In genomic region chr18:2891526-2892431, GRCh38 we compare ENCODE assay signal across 18 cellular contexts. TPM values are rescaled to one million over a fixed set of nuclear protein-coding genes. Genes with fewer than 3 reads are reported as not detected.
DNase-seq lines count a peak whose midpoint lies in the region; ATAC-seq and TF ChIP-seq lines count a peak whose summit lies in the region.
"Had no signal": no experiment of that assay in that cellular context is flagged by ENCODE, and none has a peak within 500 bp of the region (broad histone marks: within the 10 kb centered on the region; RNA-seq: fewer than 3 reads in every experiment).

No MANE protein-coding gene starts in this region.

- H3K9me3 ChIP-seq in osteoblast (ENCODE audit: low read depth, low read length) (no peaks in the 10 kb centered on the region), Peyer's patch (no peaks in the 10 kb centered on the region)
- H3K9me3 ChIP-seq: neutrophil, sigmoid colon had no signal

- TF ChIP-seq POLR2A in Peyer's patch (IDR thresholded peaks at IDR 0.05) = no peak

- TF ChIP-seq CTCF in osteoblast (IDR thresholded peaks at IDR 0.05; ENCODE audit: extremely low read depth, low read depth, low read length) (no peak), foreskin fibroblast (IDR thresholded peaks at IDR 0.05; ENCODE audit: low read depth, low read length) (no peak), Peyer's patch (IDR thresholded peaks at IDR 0.05) (no peak)

- H3K79me2 ChIP-seq in osteoblast (ENCODE audit: insufficient read depth, low read length) = no peaks in the 10 kb centered on the region

- POLR2A ChIA-PET in activated CD4-positive, alpha-beta T cell treated with anti-CD3 and anti-CD28 coated beads, Interleukin-2, amount 10 ng/mL, durations not matched to agents 7 days and 5 days (lab: Charles Lee) = no interaction called here
- POLR2A ChIA-PET in T-cell (lab: Charles Lee) = no interaction called here
- POLR2A ChIA-PET in activated naive CD8-positive, alpha-beta T cell treated with anti-CD3 and anti-CD28 coated beads, Interleukin-2, amount 10 ng/mL, durations not matched to agents 7 days and 5 days (lab: Charles Lee) = interaction anchor here (1.0 to 1.2 kb wide), 3 partner anchors 8 to 21 kb away, joined by 3 to 4 read pairs (median 3); no protein-coding TSS in a partner anchor

- H3K4me2 ChIP-seq in osteoblast (ENCODE audit: insufficient read depth, low read length) = no peak overlapping the region

- peaks cover 21% of the 10 kb centered on the region for H3K36me3 Mint-ChIP-seq in activated CD4-positive, alpha-beta T cell treated with anti-CD3 and anti-CD28 coated beads, Interleukin-2, amount 10 ng/mL, durations not matched to agents 7 days and 5 days (ENCODE audit: low read depth)
- peaks cover 6% of the 10 kb centered on the region for H3K36me3 Mint-ChIP-seq in T-cell
- peaks cover 16% of the 10 kb centered on the region for H3K36me3 Mint-ChIP-seq in activated naive CD8-positive, alpha-beta T cell treated with anti-CD3 and anti-CD28 coated beads, Interleukin-2, amount 10 ng/mL, durations not matched to agents 7 days and 5 days

- peak; percentile 18 to 83 (median 79) for ATAC-seq in T-cell (replicated peaks in 1 of 4)
- peak; percentile 68 for ATAC-seq in activated naive CD8-positive, alpha-beta T cell treated with anti-CD3 and anti-CD28 coated beads, Interleukin-2, amount 10 ng/mL, durations not matched to agents 7 days and 5 days (ENCODE audit: low read depth)

- H3K4me1 ChIP-seq in osteoblast (ENCODE audit: insufficient read depth, low read length) (no peaks in the 10 kb centered on the region), Peyer's patch (no peaks in the 10 kb centered on the region)
- H3K4me1 ChIP-seq: sigmoid colon had no signal

- no peak for DNase-seq in activated CD4-positive, alpha-beta T cell treated with anti-CD3 and anti-CD28 coated beads, Interleukin-2, amount 10 ng/mL, durations not matched to agents 7 days and 5 days
- no peak for DNase-seq in activated CD4-positive, alpha-beta T cell treated with anti-CD3 and anti-CD28 coated beads for 1 hour
- DNase-seq in T-cell (peak in 3 of 34 experiments; percentile 28 to 34 (median 32)), osteoblast (ENCODE audit: insufficient read length, low spot score, missing footprints) (peak; percentile 56), foreskin fibroblast (no peak), NCI-H1694 (lab: John Stamatoyannopoulos, UW) (no peak), Peyer's patch (no peak)
- no peak for DNase-seq in activated naive CD8-positive, alpha-beta T cell treated with anti-CD3 and anti-CD28 coated beads, Interleukin-2, amount 10 ng/mL, durations not matched to agents 7 days and 5 days
- DNase-seq: amniotic stem cell, cortex of kidney, EL, GM23248, immature natural killer cell, NCI-H446 treated with DMSO at 0.1 percent for 48 hours, SIG-M5, sigmoid colon had no signal

- H3K36me3 ChIP-seq in osteoblast (ENCODE audit: insufficient read depth, low read length) = no peaks in the 10 kb centered on the region
- H3K36me3 ChIP-seq in Peyer's patch = no peaks in the 10 kb centered on the region
- H3K36me3 ChIP-seq: neutrophil, sigmoid colon had no signal

- peaks cover 37% of the 10 kb centered on the region for H3K4me1 Mint-ChIP-seq in activated CD4-positive, alpha-beta T cell treated with anti-CD3 and anti-CD28 coated beads, Interleukin-2, amount 10 ng/mL, durations not matched to agents 7 days and 5 days
- H3K4me1 Mint-ChIP-seq in T-cell = peaks cover 46 to 64% (median 51%) of the 10 kb centered on the region in 3 donors
- peaks cover 24% of the 10 kb centered on the region for H3K4me1 Mint-ChIP-seq in activated naive CD8-positive, alpha-beta T cell treated with anti-CD3 and anti-CD28 coated beads, Interleukin-2, amount 10 ng/mL, durations not matched to agents 7 days and 5 days

- peak overlapping the region; percentile 64 for H3K27ac Mint-ChIP-seq in activated CD4-positive, alpha-beta T cell treated with anti-CD3 and anti-CD28 coated beads, Interleukin-2, amount 10 ng/mL, durations not matched to agents 7 days and 5 days
- H3K27ac Mint-ChIP-seq in T-cell = peak overlapping the region; percentile 85 to 92
- peak overlapping the region; percentile 53 for H3K27ac Mint-ChIP-seq in activated naive CD8-positive, alpha-beta T cell treated with anti-CD3 and anti-CD28 coated beads, Interleukin-2, amount 10 ng/mL, durations not matched to agents 7 days and 5 days
- H3K27ac Mint-ChIP-seq: immature natural killer cell had no signal

- H3K27ac ChIP-seq in osteoblast (ENCODE audit: low read depth, low read length) (no peak overlapping the region), Peyer's patch (no peak overlapping the region)
- H3K27ac ChIP-seq: C4-2B, GM23248, neutrophil, sigmoid colon had no signal

- H3K4me3 Mint-ChIP-seq in activated CD4-positive, alpha-beta T cell treated with anti-CD3 and anti-CD28 coated beads, Interleukin-2, amount 10 ng/mL, durations not matched to agents 7 days and 5 days = peak overlapping the region; percentile 9
- H3K4me3 Mint-ChIP-seq in T-cell = peak overlapping the region; percentile 59 to 75 (median 69)
- peak overlapping the region; percentile 37 for H3K4me3 Mint-ChIP-seq in activated naive CD8-positive, alpha-beta T cell treated with anti-CD3 and anti-CD28 coated beads, Interleukin-2, amount 10 ng/mL, durations not matched to agents 7 days and 5 days
- H3K4me3 Mint-ChIP-seq: immature natural killer cell had no signal

- H2AFZ ChIP-seq in osteoblast (ENCODE audit: low read length) = no peak overlapping the region
- H2AFZ ChIP-seq: GM23248 had no signal

- H3K27me3 ChIP-seq in osteoblast (ENCODE audit: insufficient read depth, low read length) = peaks cover 11% of the 10 kb centered on the region
- no peaks in the 10 kb centered on the region for H3K27me3 ChIP-seq in Peyer's patch
- H3K27me3 ChIP-seq: neutrophil, sigmoid colon had no signal

- peaks cover under 1% of the 10 kb centered on the region for H3K27me3 Mint-ChIP-seq in activated CD4-positive, alpha-beta T cell treated with anti-CD3 and anti-CD28 coated beads, Interleukin-2, amount 10 ng/mL, durations not matched to agents 7 days and 5 days
- no peaks in the 10 kb centered on the region for H3K27me3 Mint-ChIP-seq in T-cell
- H3K27me3 Mint-ChIP-seq in activated naive CD8-positive, alpha-beta T cell treated with anti-CD3 and anti-CD28 coated beads, Interleukin-2, amount 10 ng/mL, durations not matched to agents 7 days and 5 days = no peaks in the 10 kb centered on the region

- no peaks in the 10 kb centered on the region for H4K20me1 ChIP-seq in osteoblast (ENCODE audit: insufficient read depth, low read length)

- H3K4me3 ChIP-seq in osteoblast (ENCODE audit: insufficient read depth, low read length) (no peak overlapping the region), foreskin fibroblast (ENCODE audit: low read depth in 1 of 2, low read length in 2 of 2) (no peak overlapping the region), Peyer's patch (no peak overlapping the region)
- H3K4me3 ChIP-seq: GM23248, sigmoid colon had no signal

- H3K9me3 Mint-ChIP-seq in activated CD4-positive, alpha-beta T cell treated with anti-CD3 and anti-CD28 coated beads, Interleukin-2, amount 10 ng/mL, durations not matched to agents 7 days and 5 days = peaks cover 21% of the 10 kb centered on the region
- peaks cover 3 to 7% (median 5%) of the 10 kb centered on the region in 3 donors for H3K9me3 Mint-ChIP-seq in T-cell
- peaks cover 19% of the 10 kb centered on the region for H3K9me3 Mint-ChIP-seq in activated naive CD8-positive, alpha-beta T cell treated with anti-CD3 and anti-CD28 coated beads, Interleukin-2, amount 10 ng/mL, durations not matched to agents 7 days and 5 days

- CTCF ChIA-PET in activated CD4-positive, alpha-beta T cell treated with anti-CD3 and anti-CD28 coated beads, Interleukin-2, amount 10 ng/mL, durations not matched to agents 7 days and 5 days (lab: Charles Lee) = interaction anchor here (1.6 kb wide), 1 partner anchor 13 kb away, joined by 3 read pairs; no protein-coding TSS in a partner anchor
- CTCF ChIA-PET in T-cell (lab: Charles Lee) = interaction anchor here (0.6 to 1.6 kb wide), 2 partner anchors 11 to 82 kb away, joined by 5 to 8 read pairs; no protein-coding TSS in a partner anchor

RNA-seq across cellular contexts. Expression of gene EMILIN2, which starts 45.0 kb away (rescaled TPM):
- total RNA-seq in activated CD4-positive, alpha-beta T cell treated with anti-CD3 and anti-CD28 coated beads, Interleukin-2, amount 10 ng/mL, durations not matched to agents 7 days and 5 days = 10 to 100 TPM; 18.6 to 23.0 TPM
- total RNA-seq in T-cell (10 to 100 TPM in 4 of 5 donors, 1 to 10 TPM in 1; 3.3 to 19.2 (median 15.0) TPM), osteoblast (4.3 and 5.0 TPM in 2 replicates), Peyer's patch (10 to 100 TPM in 2 of 4 donors, 1 to 10 TPM in 2; 6.8 to 54.5 (median 12.8) TPM)
- total RNA-seq in activated naive CD8-positive, alpha-beta T cell treated with anti-CD3 and anti-CD28 coated beads, Interleukin-2, amount 10 ng/mL, durations not matched to agents 7 days and 5 days = 10 to 100 TPM; 23.3 to 27.7 TPM

Comparison
In these comparisons a context has a peak if more than half of its experiments do, and no peak if none do; other contexts are left out.
1. H3K4me3 Mint-ChIP-seq: peak in every context shown above with its lines; median percentile 69 in T-cell; 37 in activated naive CD8-positive, alpha-beta T cell treated with anti-CD3 and anti-CD28 coated beads, Interleukin-2, amount 10 ng/mL, durations not matched to agents 7 days and 5 days; 9 in activated CD4-positive, alpha-beta T cell treated with anti-CD3 and anti-CD28 coated beads, Interleukin-2, amount 10 ng/mL, durations not matched to agents 7 days and 5 days.